In genomic region chr5:159737263-159737662, GRCh38 we compare ENCODE assay signal across 18 cellular contexts.
DNase-seq lines count a peak whose midpoint lies in the region.
"Had no signal": no experiment of that assay in that cellular context is flagged by ENCODE, and none has a peak within 500 bp of the region (broad histone marks: within the 10 kb centered on the region; RNA-seq: fewer than 3 reads in every experiment).

No MANE protein-coding gene starts in this region.

- no peaks in the 10 kb centered on the region for H3K79me1 ChIP-seq in trophoblast cell (ENCODE audit: low read length)

- H2BK120ac ChIP-seq in trophoblast cell (ENCODE audit: insufficient read depth, low read length, poor library complexity), result no peak overlapping the region

- H3K14ac ChIP-seq in trophoblast cell (ENCODE audit: low read length), result no peak overlapping the region

- no peak overlapping the region for H2BK5ac ChIP-seq in trophoblast cell (ENCODE audit: low read depth, low read length, poor library complexity)

- H2AFZ ChIP-seq in trophoblast cell (ENCODE audit: insufficient read depth, low read length, poor library complexity), result no peak overlapping the region

- no peak overlapping the region for H2BK12ac ChIP-seq in trophoblast cell (ENCODE audit: low read length)

- H3K4me1 ChIP-seq in trophoblast cell (ENCODE audit: control insufficient read depth in 1 of 2, insufficient read depth in 2 of 2, low read length in 2 of 2), result no peaks in the 10 kb centered on the region
- H3K4me1 ChIP-seq: Caco-2 had no signal

- H2AK5ac ChIP-seq in trophoblast cell (ENCODE audit: low read length), result no peak overlapping the region

- DNase-seq in DMS53 (lab: John Stamatoyannopoulos, UW) (peak; percentile 32), DMS53 treated with DMSO at 0.1 percent for 48 hours (lab: John Stamatoyannopoulos, UW; ENCODE audit: unreplicated experiment) (no peak), M059J (ENCODE audit: low read depth) (peak; percentile 10), fibroblast of gingiva (ENCODE audit: low read depth) (peak; percentile 14), trophoblast cell (peak; percentile 41 to 73), AG20443 (ENCODE audit: low spot score) (no peak), NCI-H1436 (lab: John Stamatoyannopoulos, UW) (no peak), middle frontal gyrus (ENCODE audit: extremely low spot score, low spot score) (no peak)
- DNase-seq: Caco-2; CD4-positive, alpha-beta T cell; HFFc6; MM.1S; NCI-H1092 treated with DMSO at 0.1 percent for 48 hours; NCI-H1694; NCI-H774; SHP77 treated with DMSO at 0.1 percent for 48 hours; SK-N-SH had no signal

- H3K36me3 ChIP-seq in trophoblast cell (ENCODE audit: control insufficient read depth in 1 of 2, insufficient read depth in 2 of 2, low read length in 2 of 2), result no peaks in the 10 kb centered on the region

- no peaks in the 10 kb centered on the region for H3K9me3 ChIP-seq in trophoblast cell (ENCODE audit: insufficient read depth, low read depth, low read length)
- H3K9me3 ChIP-seq: Caco-2, SK-N-SH had no signal

- H3K23ac ChIP-seq in trophoblast cell (ENCODE audit: low read length), result no peak overlapping the region

- no peak overlapping the region for H4K91ac ChIP-seq in trophoblast cell (ENCODE audit: low read depth, low read length)

- no peak overlapping the region for H3K27ac ChIP-seq in trophoblast cell (ENCODE audit: low read depth, low read length)
- H3K27ac ChIP-seq: 22Rv1 had no signal

- H4K8ac ChIP-seq in trophoblast cell (ENCODE audit: low read depth, low read length), result no peak overlapping the region

- WGBS in trophoblast cell (ENCODE audit: extremely low coverage, insufficient coverage, insufficient read length), result no CpG with 5 or more reads among the region's 5 CpGs

- no peaks in the 10 kb centered on the region for H3K79me2 ChIP-seq in trophoblast cell (ENCODE audit: control insufficient read depth, insufficient read depth, low read length, poor library complexity)

- H4K12ac ChIP-seq in trophoblast cell (ENCODE audit: low read depth, low read length), result no peak overlapping the region

- no peak overlapping the region for H3K9ac ChIP-seq in trophoblast cell (ENCODE audit: low read length)
- H3K9ac ChIP-seq: SK-N-SH had no signal

- no peaks in the 10 kb centered on the region for H3K27me3 ChIP-seq in trophoblast cell (ENCODE audit: insufficient read depth, low read length)

- no peak overlapping the region for H3K4ac ChIP-seq in trophoblast cell (ENCODE audit: low read depth, low read length)

- H3K4me3 ChIP-seq in trophoblast cell (ENCODE audit: low read depth, low read length), result no peak overlapping the region

- H3K4me2 ChIP-seq in trophoblast cell (ENCODE audit: low read length), result no peak overlapping the region
- H3K4me2 ChIP-seq: SK-N-SH had no signal

- no peak overlapping the region for H3K18ac ChIP-seq in trophoblast cell (ENCODE audit: low read length)

Comparison
In these comparisons a context has a peak if more than half of its experiments do, and no peak if none do; other contexts are left out.
1. DNase-seq: peak in DMS53 (single experiment), M059J (single experiment), fibroblast of gingiva (single experiment) and trophoblast cell (2 of 2); none in DMS53 treated with DMSO at 0.1 percent for 48 hours (single experiment), AG20443 (single experiment), NCI-H1436 (single experiment) and middle frontal gyrus (single experiment).